Comparison of ENCODE assay signal across 21 cellular contexts in genomic region chr18:45167631-45168225, GRCh38.
A peak's percentile ranks its signal among the peaks of the same experiment; 100 is the strongest.
DNase-seq lines count a peak whose midpoint lies in the region; ATAC-seq, FAIRE-seq and TF ChIP-seq lines count a peak whose summit lies in the region.
"Had no signal": no experiment of that assay in that cellular context is flagged by ENCODE, and none has a peak within 500 bp of the region (broad histone marks: within the 10 kb centered on the region; RNA-seq: fewer than 3 reads in every experiment).

No MANE protein-coding gene starts in this region.

- no peaks in the 10 kb centered on the region for H3K27me3 ChIP-seq in astrocyte (ENCODE audit: insufficient read depth, low read length)
- H3K27me3 ChIP-seq: heart right ventricle, spleen had no signal

- TF ChIP-seq CTCF in AG10803 (conservative IDR thresholded peaks at IDR 0.05; ENCODE audit: low read length) (no peak), HFF-Myc (IDR thresholded peaks at IDR 0.05; ENCODE audit: low read depth, low read length, missing control alignments) (no peak), astrocyte (IDR thresholded peaks at IDR 0.05; ENCODE audit: insufficient read depth, low read depth, low read length) (no peak)

- peak overlapping the region; percentile 52 for H3K9ac ChIP-seq in astrocyte (ENCODE audit: low read length)

- peak; percentile 73 for DNase-seq in AG10803 (ENCODE audit: low read depth)
- peak; percentile 51 for DNase-seq in HFF-Myc (ENCODE audit: extremely low read depth, low read depth)
- DNase-seq in astrocyte (ENCODE audit: low read depth): peak; percentile 84
- DNase-seq in iris pigment epithelial cell (ENCODE audit: low read depth): peak; percentile 62
- DNase-seq in Right ventricle myocardium inferior (ENCODE audit: missing footprints): no peak
- no peak for DNase-seq in urothelium cell line (ENCODE audit: low spot score)
- DNase-seq: activated CD8-positive, alpha-beta T cell treated with anti-CD3 and anti-CD28 coated beads for 36 hours; activated naive CD8-positive, alpha-beta T cell treated with anti-CD3 and anti-CD28 coated beads for 36 hours; heart right ventricle; left cardiac atrium; NCI-H187; NCI-H69; spleen; stimulated activated naive CD4-positive, alpha-beta T cell had no signal

- no peak overlapping the region for H3K4me3 Mint-ChIP-seq in astrocyte (ENCODE audit: unreplicated experiment)
- H3K4me3 Mint-ChIP-seq: activated CD8-positive, alpha-beta T cell treated with anti-CD3 and anti-CD28 coated beads for 36 hours; activated naive CD8-positive, alpha-beta T cell treated with anti-CD3 and anti-CD28 coated beads for 36 hours; activated T-cell treated with anti-CD3 and anti-CD28 coated beads, Interleukin-2, amount 50 U/mL, for 72 hours; type B pancreatic cell had no signal

- no peaks in the 10 kb centered on the region for H3K36me3 ChIP-seq in astrocyte (ENCODE audit: insufficient read depth, low read length)
- H3K36me3 ChIP-seq: heart right ventricle, spleen had no signal

- H4K20me1 ChIP-seq in astrocyte (ENCODE audit: insufficient read depth, low read length): no peaks in the 10 kb centered on the region

- H3K79me2 ChIP-seq in astrocyte (ENCODE audit: insufficient read depth, low read length): no peaks in the 10 kb centered on the region

- no peaks in the 10 kb centered on the region for H3K9me3 Mint-ChIP-seq in astrocyte (ENCODE audit: unreplicated experiment)
- H3K9me3 Mint-ChIP-seq: activated CD8-positive, alpha-beta T cell treated with anti-CD3 and anti-CD28 coated beads for 36 hours; activated naive CD8-positive, alpha-beta T cell treated with anti-CD3 and anti-CD28 coated beads for 36 hours; type B pancreatic cell had no signal

- H2AFZ ChIP-seq in astrocyte (ENCODE audit: low read depth, low read length): no peak overlapping the region

- H3K27ac ChIP-seq in astrocyte (ENCODE audit: low read depth, low read length): peak overlapping the region; percentile 71
- H3K27ac ChIP-seq: heart right ventricle, spleen had no signal

- peak overlapping the region; percentile 62 for H3K4me2 ChIP-seq in astrocyte (ENCODE audit: low read length)

- peaks cover 28% of the 10 kb centered on the region for H3K4me1 Mint-ChIP-seq in astrocyte (ENCODE audit: low read depth, unreplicated experiment)
- H3K4me1 Mint-ChIP-seq: activated naive CD8-positive, alpha-beta T cell treated with anti-CD3 and anti-CD28 coated beads for 36 hours had no signal

- FAIRE-seq in astrocyte (lab: Jason Lieb, UNC) (peak; percentile 84), urothelium cell line (lab: Jason Lieb, UNC) (no peak)
- FAIRE-seq: endometrium, GM19239 had no signal

- H3K9me3 ChIP-seq in astrocyte (ENCODE audit: insufficient read depth, low read depth, low read length): no peaks in the 10 kb centered on the region
- H3K9me3 ChIP-seq: heart right ventricle, spleen had no signal

- H3K27ac Mint-ChIP-seq in astrocyte (ENCODE audit: unreplicated experiment): no peak overlapping the region
- H3K27ac Mint-ChIP-seq: activated CD8-positive, alpha-beta T cell treated with anti-CD3 and anti-CD28 coated beads for 36 hours; activated naive CD8-positive, alpha-beta T cell treated with anti-CD3 and anti-CD28 coated beads for 36 hours; activated T-cell treated with anti-CD3 and anti-CD28 coated beads, Interleukin-2, amount 50 U/mL, for 72 hours; type B pancreatic cell had no signal

- peaks cover 40% of the 10 kb centered on the region for H3K4me1 ChIP-seq in astrocyte (ENCODE audit: insufficient read depth, low read length)

- H3K27me3 Mint-ChIP-seq in astrocyte (ENCODE audit: low read depth, unreplicated experiment): peaks cover 2% of the 10 kb centered on the region
- H3K27me3 Mint-ChIP-seq: activated CD8-positive, alpha-beta T cell treated with anti-CD3 and anti-CD28 coated beads for 36 hours; type B pancreatic cell had no signal

- no peaks in the 10 kb centered on the region for H3K36me3 Mint-ChIP-seq in astrocyte (ENCODE audit: low read depth, unreplicated experiment)
- H3K36me3 Mint-ChIP-seq: activated naive CD8-positive, alpha-beta T cell treated with anti-CD3 and anti-CD28 coated beads for 36 hours; type B pancreatic cell had no signal

- ATAC-seq in GM19463 (IDR thresholded peaks at IDR 0.05; ENCODE audit: unreplicated experiment) (no peak), HG02623 (IDR thresholded peaks at IDR 0.05; ENCODE audit: unreplicated experiment) (no peak), Right ventricle myocardium inferior (no peak)
- ATAC-seq: activated CD8-positive, alpha-beta T cell treated with anti-CD3 and anti-CD28 coated beads for 36 hours; heart right ventricle; left cardiac atrium; Panc1 had no signal

- H3K4me3 ChIP-seq in AG10803 (ENCODE audit: low read length) (no peak overlapping the region), HFF-Myc (replicated peaks; ENCODE audit: low read depth, low read length) (no peak overlapping the region), astrocyte (ENCODE audit: insufficient read depth, low read depth, low read length) (no peak overlapping the region)
- H3K4me3 ChIP-seq: heart right ventricle, spleen had no signal

- intact Hi-C loops in Right ventricle myocardium inferior (cut with DNase I): no loop called here

Comparison
In these comparisons a context has a peak if more than half of its experiments do, and no peak if none do; other contexts are left out.
1. DNase-seq: peak in AG10803 (single experiment), HFF-Myc (single experiment), astrocyte (single experiment) and iris pigment epithelial cell (single experiment); none in Right ventricle myocardium inferior (single experiment) and urothelium cell line (single experiment).